In genomic region chr6:28423546-28423945, GRCh38 we compare ENCODE assay signal across 28 cellular contexts. TPM values are rescaled to one million over a fixed set of nuclear protein-coding genes. Genes with fewer than 3 reads are reported as not detected.
"Had no signal": no experiment of that assay in that cellular context is flagged by ENCODE, and none has a peak within 500 bp of the region (broad histone marks: within the 10 kb centered on the region; RNA-seq: fewer than 3 reads in every experiment).

No MANE protein-coding gene starts in this region.

- H3K4me1 ChIP-seq: colonic mucosa, esophagus muscularis mucosa, esophagus squamous epithelium, foreskin keratinocyte, gastrocnemius medialis, gastroesophageal sphincter, heart left ventricle, heart right ventricle had no signal

- H3K27ac ChIP-seq: colonic mucosa, coronary artery, dorsolateral prefrontal cortex, epithelial cell of prostate, esophagus muscularis mucosa, esophagus squamous epithelium, foreskin keratinocyte, gastrocnemius medialis, gastroesophageal sphincter, heart left ventricle, heart right ventricle had no signal

- H3K4me3 Mint-ChIP-seq: dendritic cell treated with granulocyte-macrophage colony-stimulating factor and Interleukin-4, amounts not matched to agents 40 ng/mL and 50 ng/mL, for 4 days; endodermal cell had no signal

- ATAC-seq: esophagus mucosa, gastrocnemius medialis, gastroesophageal sphincter, heart left ventricle, heart right ventricle had no signal

- H3K4me3 ChIP-seq: colonic mucosa, coronary artery, dorsolateral prefrontal cortex, esophagus muscularis mucosa, esophagus squamous epithelium, gastrocnemius medialis, gastroesophageal sphincter, heart left ventricle, heart right ventricle had no signal

- H3K27me3 ChIP-seq: colonic mucosa, dorsolateral prefrontal cortex, esophagus muscularis mucosa, esophagus squamous epithelium, foreskin keratinocyte, gastrocnemius medialis, gastroesophageal sphincter, heart left ventricle, heart right ventricle had no signal

- FAIRE-seq: colon, endometrium, endothelial cell of umbilical vein, frontal cortex had no signal

- H3K36me3 ChIP-seq: colonic mucosa, esophagus squamous epithelium, gastrocnemius medialis had no signal

- DNase-seq: colonic mucosa; cortex of kidney; dermis blood vessel endothelial cell; dorsolateral prefrontal cortex; effector CD4-positive, alpha-beta T cell; effector CD8-positive, alpha-beta T cell; effector memory CD4-positive, alpha-beta T cell; endodermal cell; erythroblast; esophagus squamous epithelium; foreskin fibroblast; foreskin melanocyte; gastrocnemius medialis; glutamatergic neuron; head of caudate nucleus; heart left ventricle; heart right ventricle had no signal

- H3K9me3 ChIP-seq: colonic mucosa, gastrocnemius medialis had no signal

- H3K27ac Mint-ChIP-seq: dendritic cell treated with granulocyte-macrophage colony-stimulating factor and Interleukin-4, amounts not matched to agents 40 ng/mL and 50 ng/mL, for 4 days; endodermal cell had no signal

- H3K27me3 Mint-ChIP-seq: dendritic cell treated with granulocyte-macrophage colony-stimulating factor and Interleukin-4, amounts not matched to agents 40 ng/mL and 50 ng/mL, for 4 days had no signal

RNA-seq across cellular contexts. Expression of gene ZSCAN23, which starts 19.7 kb away (rescaled TPM):
- polyA plus RNA-seq: foreskin keratinocyte had no signal
